ENCODE assay signal across 14 cellular contexts in genomic region chr18:57813245-57813644, GRCh38. TPM values are rescaled to one million over a fixed set of nuclear protein-coding genes. Genes with fewer than 3 reads are reported as not detected.
DNase-seq lines count a peak whose midpoint lies in the region; ATAC-seq and TF ChIP-seq lines count a peak whose summit lies in the region.
"Had no signal": no experiment of that assay in that cellular context is flagged by ENCODE, and none has a peak within 500 bp of the region (broad histone marks: within the 10 kb centered on the region; RNA-seq: fewer than 3 reads in every experiment).

No MANE protein-coding gene starts in this region.

- no peaks in the 10 kb centered on the region for H3K4me1 Mint-ChIP-seq in activated CD4-positive, alpha-beta T cell treated with anti-CD3 and anti-CD28 coated beads, Interleukin-2, amount 10 ng/mL, durations not matched to agents 24 days and 14 days
- no peaks in the 10 kb centered on the region for H3K4me1 Mint-ChIP-seq in type B pancreatic cell (ENCODE audit: unreplicated experiment)
- H3K4me1 Mint-ChIP-seq: CD4-positive, CD25-positive, alpha-beta regulatory T cell had no signal

- intact Hi-C loops in activated CD4-positive, alpha-beta T cell treated with anti-CD3 and anti-CD28 coated beads, Interleukin-2, amount 10 ng/mL, durations not matched to agents 24 days and 14 days (cut with micrococcal nuclease): no loop called here

- H3K9me3 Mint-ChIP-seq in activated CD4-positive, alpha-beta T cell treated with anti-CD3 and anti-CD28 coated beads, Interleukin-2, amount 10 ng/mL, durations not matched to agents 24 days and 14 days: peaks cover 10% of the 10 kb centered on the region
- peaks cover 9% of the 10 kb centered on the region for H3K9me3 Mint-ChIP-seq in type B pancreatic cell

- H3K4me3 ChIP-seq in cardiac fibroblast (replicated peaks in 1 of 2; ENCODE audit: low read depth in 2 of 2, low read length in 2 of 2) (no peak overlapping the region), kidney epithelial cell (ENCODE audit: low read depth, low read length) (no peak overlapping the region)
- H3K4me3 ChIP-seq: psoas muscle had no signal

- H3K27ac Mint-ChIP-seq in activated CD4-positive, alpha-beta T cell treated with anti-CD3 and anti-CD28 coated beads, Interleukin-2, amount 10 ng/mL, durations not matched to agents 24 days and 14 days: no peak overlapping the region
- no peak overlapping the region for H3K27ac Mint-ChIP-seq in type B pancreatic cell
- H3K27ac Mint-ChIP-seq: activated T-cell treated with anti-CD3 and anti-CD28 coated beads, Interleukin-2, amount 50 U/mL, for 72 hours; CD4-positive, CD25-positive, alpha-beta regulatory T cell had no signal

- H3K4me3 Mint-ChIP-seq in activated CD4-positive, alpha-beta T cell treated with anti-CD3 and anti-CD28 coated beads, Interleukin-2, amount 10 ng/mL, durations not matched to agents 24 days and 14 days: no peak overlapping the region
- H3K4me3 Mint-ChIP-seq in type B pancreatic cell: no peak overlapping the region
- H3K4me3 Mint-ChIP-seq: activated T-cell treated with anti-CD3 and anti-CD28 coated beads, Interleukin-2, amount 50 U/mL, for 72 hours; CD4-positive, CD25-positive, alpha-beta regulatory T cell had no signal

- TF ChIP-seq CTCF in AG09319 (IDR thresholded peaks at IDR 0.05; ENCODE audit: low read depth, low read length) (no peak), cardiac fibroblast (IDR thresholded peaks at IDR 0.05; ENCODE audit: low read depth, low read length) (no peak), kidney epithelial cell (IDR thresholded peaks at IDR 0.05; ENCODE audit: insufficient read depth, low read length, poor library complexity, severe bottlenecking) (no peak), type B pancreatic cell (conservative IDR thresholded peaks at IDR 0.05) (no peak)

- H3K27me3 ChIP-seq in kidney epithelial cell (ENCODE audit: control insufficient read depth, insufficient read depth, low read length): no peaks in the 10 kb centered on the region

- no peak for TF ChIP-seq RAD21 in Ishikawa (IDR thresholded peaks at IDR 0.05; ENCODE audit: low read depth)

- H3K36me3 ChIP-seq in kidney epithelial cell (ENCODE audit: control insufficient read depth, insufficient read depth, low read length): no peaks in the 10 kb centered on the region

- peak; percentile 67 for DNase-seq in AG09319 (ENCODE audit: extremely low read depth, low read depth)
- peak; percentile 79 to 98 for DNase-seq in cardiac fibroblast (ENCODE audit: low read depth in 2 of 2)
- DNase-seq in kidney epithelial cell (ENCODE audit: low read depth): peak; percentile 96
- DNase-seq in activated CD4-positive, alpha-beta T cell treated with anti-CD3 and anti-CD28 coated beads, Interleukin-2, amount 10 ng/mL, durations not matched to agents 24 days and 14 days: no peak
- DNase-seq in type B pancreatic cell (ENCODE audit: extremely low spot score, unreplicated experiment): no peak
- DNase-seq: activated T-cell treated with anti-CD3 and anti-CD28 coated beads, Interleukin-2, amount 50 U/mL, for 72 hours; caudate nucleus; CD4-positive, CD25-positive, alpha-beta regulatory T cell; midbrain; psoas muscle had no signal

- H3K36me3 Mint-ChIP-seq in activated CD4-positive, alpha-beta T cell treated with anti-CD3 and anti-CD28 coated beads, Interleukin-2, amount 10 ng/mL, durations not matched to agents 24 days and 14 days (ENCODE audit: low read depth): no peaks in the 10 kb centered on the region
- no peaks in the 10 kb centered on the region for H3K36me3 Mint-ChIP-seq in type B pancreatic cell
- H3K36me3 Mint-ChIP-seq: CD4-positive, CD25-positive, alpha-beta regulatory T cell had no signal

- peak; percentile 90 for TF ChIP-seq EP300 in Ishikawa (IDR thresholded peaks at IDR 0.05; ENCODE audit: borderline replicate concordance)

- H3K27me3 Mint-ChIP-seq in activated CD4-positive, alpha-beta T cell treated with anti-CD3 and anti-CD28 coated beads, Interleukin-2, amount 10 ng/mL, durations not matched to agents 24 days and 14 days: peaks cover 22% of the 10 kb centered on the region
- peaks cover 5% of the 10 kb centered on the region for H3K27me3 Mint-ChIP-seq in type B pancreatic cell

- ATAC-seq in HG03442 (IDR thresholded peaks at IDR 0.05; ENCODE audit: unreplicated experiment) (no peak), GM21367 (IDR thresholded peaks at IDR 0.05; ENCODE audit: unreplicated experiment) (no peak)
- ATAC-seq: activated T-cell treated with anti-CD3 and anti-CD28 coated beads, Interleukin-2, amount 50 U/mL, for 72 hours; psoas muscle; Right ventricle myocardium inferior had no signal

TF ChIP-seq in Ishikawa, 13 proteins besides CTCF, POLR2A, EP300 and RAD21:
- TF ChIP-seq CEBPB (IDR thresholded peaks at IDR 0.05): no peak
- no peak for TF ChIP-seq REST (IDR thresholded peaks at IDR 0.05; ENCODE audit: low read depth)
- no peak for TF ChIP-seq TAF1 (IDR thresholded peaks at IDR 0.05; ENCODE audit: low read depth)
- 0 out of 2 replicates have a peak, but pooled peaks have one; percentile 35 for TF ChIP-seq MAX (IDR thresholded peaks at IDR 0.05)
- no peak for TF ChIP-seq YY1 (IDR thresholded peaks at IDR 0.05; ENCODE audit: low read depth)
- TF ChIP-seq CREB1 (IDR thresholded peaks at IDR 0.05; ENCODE audit: low read depth): no peak
- peak; percentile 97 for TF ChIP-seq TEAD4 (IDR thresholded peaks at IDR 0.05)
- TF ChIP-seq NFIC (IDR thresholded peaks at IDR 0.05): peak; percentile 62; the same call in 1 of the 2 replicates
- peak; percentile 96 for TF ChIP-seq FOXM1 (IDR thresholded peaks at IDR 0.05; ENCODE audit: borderline replicate concordance, low read depth)
- no peak for TF ChIP-seq ZBTB7A (IDR thresholded peaks at IDR 0.05; ENCODE audit: low read depth)
- no peak for TF ChIP-seq EGR1 (IDR thresholded peaks at IDR 0.05)
- peak; percentile 65 for TF ChIP-seq USF1 (IDR thresholded peaks at IDR 0.05)
- peak; percentile 87 for TF ChIP-seq TCF12 (IDR thresholded peaks at IDR 0.05; ENCODE audit: low read depth)

RNA-seq across cellular contexts. Expression of gene ATP8B1, which starts 10.1 kb away (rescaled TPM):
- total RNA-seq in kidney epithelial cell: 13.1 and 14.7 TPM in 2 replicates
- 0.24 TPM in 1 of 2 replicates, not detected in the other for total RNA-seq in activated CD4-positive, alpha-beta T cell treated with anti-CD3 and anti-CD28 coated beads, Interleukin-2, amount 10 ng/mL, durations not matched to agents 24 days and 14 days
- 21.7 and 52.9 TPM in 2 replicates for total RNA-seq in type B pancreatic cell (ENCODE audit: low replicate concordance)
- total RNA-seq: activated T-cell treated with anti-CD3 and anti-CD28 coated beads, Interleukin-2, amount 50 U/mL, for 72 hours; CD4-positive, CD25-positive, alpha-beta regulatory T cell had no signal

Comparison
In these comparisons a context has a peak if more than half of its experiments do, and no peak if none do; other contexts are left out.
1. DNase-seq: peak in AG09319 (single experiment), cardiac fibroblast (2 of 2) and kidney epithelial cell (single experiment); none in activated CD4-positive, alpha-beta T cell treated with anti-CD3 and anti-CD28 coated beads, Interleukin-2, amount 10 ng/mL, durations not matched to agents 24 days and 14 days (single experiment) and type B pancreatic cell (single experiment).
2. RNA of gene ATP8B1, which starts 10.1 kb away (total RNA-seq): 21.7 to 52.9 TPM in type B pancreatic cell and 13.1 to 14.7 TPM in kidney epithelial cell; 0.24 TPM in activated CD4-positive, alpha-beta T cell treated with anti-CD3 and anti-CD28 coated beads, Interleukin-2, amount 10 ng/mL, durations not matched to agents 24 days and 14 days; every median in the first group is over 10 times any median in the second.